ENCODE assay signal across 1 cellular context in genomic region chr3:79006077-79006476, GRCh38.
A peak's percentile ranks its signal among the peaks of the same experiment; 100 is the strongest.
TF ChIP-seq lines count a peak whose summit lies in the region.

No MANE protein-coding gene starts in this region.

TF ChIP-seq in HepG2, 621 proteins besides CTCF, POLR2A, EP300 and RAD21 (continued from another document and continues in another):
- TF ChIP-seq, protein P1, sequence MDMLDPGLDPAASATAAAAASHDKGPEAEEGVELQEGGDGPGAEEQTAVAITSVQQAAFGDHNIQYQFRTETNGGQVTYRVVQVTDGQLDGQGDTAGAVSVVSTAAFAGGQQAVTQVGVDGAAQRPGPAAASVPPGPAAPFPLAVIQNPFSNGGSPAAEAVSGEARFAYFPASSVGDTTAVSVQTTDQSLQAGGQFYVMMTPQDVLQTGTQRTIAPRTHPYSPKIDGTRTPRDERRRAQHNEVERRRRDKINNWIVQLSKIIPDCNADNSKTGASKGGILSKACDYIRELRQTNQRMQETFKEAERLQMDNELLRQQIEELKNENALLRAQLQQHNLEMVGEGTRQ (IDR thresholded peaks at IDR 0.05; ENCODE audit: low read depth, low read length) = no peak
- TF ChIP-seq, protein P1 (CRISPR knock-in tag; IDR thresholded peaks at IDR 0.05; ENCODE audit: borderline replicate concordance) = no peak
- no peak for TF ChIP-seq ASH2L (IDR thresholded peaks at IDR 0.05; ENCODE audit: insufficient read length, low read depth, low read length)
- TF ChIP-seq NFIC (IDR thresholded peaks at IDR 0.05; ENCODE audit: low read length) = peak; percentile 36; the same call in 1 of the 2 replicates
- TF ChIP-seq FOXP1 (IDR thresholded peaks at IDR 0.05) = no peak
- peak; percentile 89 for TF ChIP-seq FOXP1 (CRISPR knock-in tag; IDR thresholded peaks at IDR 0.05)
- TF ChIP-seq ZBTB7B (CRISPR knock-in tag; IDR thresholded peaks at IDR 0.05) = no peak
- no peak for TF ChIP-seq SMARCC2 (IDR thresholded peaks at IDR 0.05)
- TF ChIP-seq SOX13 (IDR thresholded peaks at IDR 0.05) = no peak
- TF ChIP-seq SOX13 (CRISPR knock-in tag; conservative IDR thresholded peaks at IDR 0.05 in 1 of 2, IDR thresholded peaks at IDR 0.05 in 1 of 2) = peak in 1 of 2 experiments; percentile 69; a peak in 2 of 4 replicates
- TF ChIP-seq, protein P2, sequence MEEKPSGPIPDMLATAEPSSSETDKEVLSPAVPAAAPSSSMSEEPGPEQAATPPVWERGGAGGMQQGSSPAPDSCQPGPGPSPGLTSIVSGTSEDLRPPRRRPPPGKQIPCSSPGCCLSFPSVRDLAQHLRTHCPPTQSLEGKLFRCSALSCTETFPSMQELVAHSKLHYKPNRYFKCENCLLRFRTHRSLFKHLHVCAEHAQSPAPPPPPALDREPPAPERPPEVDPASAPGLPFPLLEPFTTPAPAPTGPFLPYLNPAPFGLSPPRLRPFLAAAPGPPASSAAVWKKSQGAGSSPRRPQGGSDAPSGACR (CRISPR knock-in tag; IDR thresholded peaks at IDR 0.05) = no peak
- TF ChIP-seq ARNT (IDR thresholded peaks at IDR 0.05) = no peak
- no peak for TF ChIP-seq ZSCAN25 (CRISPR knock-in tag; IDR thresholded peaks at IDR 0.05)
- 0 out of 2 replicates have a peak, but pooled peaks have one; percentile 31 for TF ChIP-seq GATAD2A (CRISPR knock-in tag; IDR thresholded peaks at IDR 0.05)
- no peak for TF ChIP-seq ZNF354B (CRISPR knock-in tag; IDR thresholded peaks at IDR 0.05)
- TF ChIP-seq, protein P3, sequence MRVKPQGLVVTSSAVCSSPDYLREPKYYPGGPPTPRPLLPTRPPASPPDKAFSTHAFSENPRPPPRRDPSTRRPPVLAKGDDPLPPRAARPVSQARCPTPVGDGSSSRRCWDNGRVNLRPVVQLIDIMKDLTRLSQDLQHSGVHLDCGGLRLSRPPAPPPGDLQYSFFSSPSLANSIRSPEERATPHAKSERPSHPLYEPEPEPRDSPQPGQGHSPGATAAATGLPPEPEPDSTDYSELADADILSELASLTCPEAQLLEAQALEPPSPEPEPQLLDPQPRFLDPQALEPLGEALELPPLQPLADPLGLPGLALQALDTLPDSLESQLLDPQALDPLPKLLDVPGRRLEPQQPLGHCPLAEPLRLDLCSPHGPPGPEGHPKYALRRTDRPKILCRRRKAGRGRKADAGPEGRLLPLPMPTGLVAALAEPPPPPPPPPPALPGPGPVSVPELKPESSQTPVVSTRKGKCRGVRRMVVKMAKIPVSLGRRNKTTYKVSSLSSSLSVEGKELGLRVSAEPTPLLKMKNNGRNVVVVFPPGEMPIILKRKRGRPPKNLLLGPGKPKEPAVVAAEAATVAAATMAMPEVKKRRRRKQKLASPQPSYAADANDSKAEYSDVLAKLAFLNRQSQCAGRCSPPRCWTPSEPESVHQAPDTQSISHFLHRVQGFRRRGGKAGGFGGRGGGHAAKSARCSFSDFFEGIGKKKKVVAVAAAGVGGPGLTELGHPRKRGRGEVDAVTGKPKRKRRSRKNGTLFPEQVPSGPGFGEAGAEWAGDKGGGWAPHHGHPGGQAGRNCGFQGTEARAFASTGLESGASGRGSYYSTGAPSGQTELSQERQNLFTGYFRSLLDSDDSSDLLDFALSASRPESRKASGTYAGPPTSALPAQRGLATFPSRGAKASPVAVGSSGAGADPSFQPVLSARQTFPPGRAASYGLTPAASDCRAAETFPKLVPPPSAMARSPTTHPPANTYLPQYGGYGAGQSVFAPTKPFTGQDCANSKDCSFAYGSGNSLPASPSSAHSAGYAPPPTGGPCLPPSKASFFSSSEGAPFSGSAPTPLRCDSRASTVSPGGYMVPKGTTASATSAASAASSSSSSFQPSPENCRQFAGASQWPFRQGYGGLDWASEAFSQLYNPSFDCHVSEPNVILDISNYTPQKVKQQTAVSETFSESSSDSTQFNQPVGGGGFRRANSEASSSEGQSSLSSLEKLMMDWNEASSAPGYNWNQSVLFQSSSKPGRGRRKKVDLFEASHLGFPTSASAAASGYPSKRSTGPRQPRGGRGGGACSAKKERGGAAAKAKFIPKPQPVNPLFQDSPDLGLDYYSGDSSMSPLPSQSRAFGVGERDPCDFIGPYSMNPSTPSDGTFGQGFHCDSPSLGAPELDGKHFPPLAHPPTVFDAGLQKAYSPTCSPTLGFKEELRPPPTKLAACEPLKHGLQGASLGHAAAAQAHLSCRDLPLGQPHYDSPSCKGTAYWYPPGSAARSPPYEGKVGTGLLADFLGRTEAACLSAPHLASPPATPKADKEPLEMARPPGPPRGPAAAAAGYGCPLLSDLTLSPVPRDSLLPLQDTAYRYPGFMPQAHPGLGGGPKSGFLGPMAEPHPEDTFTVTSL (CRISPR knock-in tag; IDR thresholded peaks at IDR 0.05; ENCODE audit: borderline replicate concordance) = peak; percentile 26; the same call in 1 of the 2 replicates
- peak; percentile 43; the same call in 1 of the 2 replicates for TF ChIP-seq NCOA2 (CRISPR knock-in tag; IDR thresholded peaks at IDR 0.05)
- peak; percentile 45; the same call in 1 of the 2 replicates for TF ChIP-seq ZFP1 (CRISPR knock-in tag; IDR thresholded peaks at IDR 0.05)
- TF ChIP-seq THYN1 (CRISPR knock-in tag; IDR thresholded peaks at IDR 0.05; ENCODE audit: borderline replicate concordance, low read depth) = no peak
- TF ChIP-seq ZNF839 (CRISPR knock-in tag; IDR thresholded peaks at IDR 0.05; ENCODE audit: borderline replicate concordance) = no peak
- no peak for TF ChIP-seq CBX1 (IDR thresholded peaks at IDR 0.05; ENCODE audit: low read depth)
- TF ChIP-seq, protein P4, sequence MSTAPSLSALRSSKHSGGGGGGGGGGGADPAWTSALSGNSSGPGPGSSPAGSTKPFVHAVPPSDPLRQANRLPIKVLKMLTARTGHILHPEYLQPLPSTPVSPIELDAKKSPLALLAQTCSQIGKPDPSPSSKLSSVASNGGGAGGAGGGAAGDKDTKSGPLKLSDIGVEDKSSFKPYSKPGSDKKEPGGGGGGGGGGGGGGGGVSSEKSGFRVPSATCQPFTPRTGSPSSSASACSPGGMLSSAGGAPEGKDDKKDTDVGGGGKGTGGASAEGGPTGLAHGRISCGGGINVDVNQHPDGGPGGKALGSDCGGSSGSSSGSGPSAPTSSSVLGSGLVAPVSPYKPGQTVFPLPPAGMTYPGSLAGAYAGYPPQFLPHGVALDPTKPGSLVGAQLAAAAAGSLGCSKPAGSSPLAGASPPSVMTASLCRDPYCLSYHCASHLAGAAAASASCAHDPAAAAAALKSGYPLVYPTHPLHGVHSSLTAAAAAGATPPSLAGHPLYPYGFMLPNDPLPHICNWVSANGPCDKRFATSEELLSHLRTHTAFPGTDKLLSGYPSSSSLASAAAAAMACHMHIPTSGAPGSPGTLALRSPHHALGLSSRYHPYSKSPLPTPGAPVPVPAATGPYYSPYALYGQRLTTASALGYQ (CRISPR knock-in tag; IDR thresholded peaks at IDR 0.05) = 0 out of 2 replicates have a peak, but pooled peaks have one; percentile 40
- no peak for TF ChIP-seq DR1 (CRISPR knock-in tag; IDR thresholded peaks at IDR 0.05)
- TF ChIP-seq ARID5B (CRISPR knock-in tag; IDR thresholded peaks at IDR 0.05) = peak; percentile 62
- TF ChIP-seq SOX6 (IDR thresholded peaks at IDR 0.05) = no peak
- peak; percentile 72; the same call in 1 of the 2 replicates for TF ChIP-seq SOX6 (CRISPR knock-in tag; IDR thresholded peaks at IDR 0.05)
- TF ChIP-seq, protein P5, sequence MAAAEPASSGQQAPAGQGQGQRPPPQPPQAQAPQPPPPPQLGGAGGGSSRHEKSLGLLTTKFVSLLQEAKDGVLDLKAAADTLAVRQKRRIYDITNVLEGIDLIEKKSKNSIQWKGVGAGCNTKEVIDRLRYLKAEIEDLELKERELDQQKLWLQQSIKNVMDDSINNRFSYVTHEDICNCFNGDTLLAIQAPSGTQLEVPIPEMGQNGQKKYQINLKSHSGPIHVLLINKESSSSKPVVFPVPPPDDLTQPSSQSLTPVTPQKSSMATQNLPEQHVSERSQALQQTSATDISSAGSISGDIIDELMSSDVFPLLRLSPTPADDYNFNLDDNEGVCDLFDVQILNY (CRISPR knock-in tag; conservative IDR thresholded peaks at IDR 0.05) = no peak
- peak; percentile 38; the same call in 1 of the 2 replicates for TF ChIP-seq HDAC1 (CRISPR knock-in tag; IDR thresholded peaks at IDR 0.05)
- peak; percentile 75; the same call in 1 of the 2 replicates for TF ChIP-seq FOXP4 (CRISPR knock-in tag; IDR thresholded peaks at IDR 0.05)
- peak; percentile 46; the same call in 1 of the 2 replicates for TF ChIP-seq TCF7 (IDR thresholded peaks at IDR 0.05; ENCODE audit: low read depth)
- TF ChIP-seq, protein P6, sequence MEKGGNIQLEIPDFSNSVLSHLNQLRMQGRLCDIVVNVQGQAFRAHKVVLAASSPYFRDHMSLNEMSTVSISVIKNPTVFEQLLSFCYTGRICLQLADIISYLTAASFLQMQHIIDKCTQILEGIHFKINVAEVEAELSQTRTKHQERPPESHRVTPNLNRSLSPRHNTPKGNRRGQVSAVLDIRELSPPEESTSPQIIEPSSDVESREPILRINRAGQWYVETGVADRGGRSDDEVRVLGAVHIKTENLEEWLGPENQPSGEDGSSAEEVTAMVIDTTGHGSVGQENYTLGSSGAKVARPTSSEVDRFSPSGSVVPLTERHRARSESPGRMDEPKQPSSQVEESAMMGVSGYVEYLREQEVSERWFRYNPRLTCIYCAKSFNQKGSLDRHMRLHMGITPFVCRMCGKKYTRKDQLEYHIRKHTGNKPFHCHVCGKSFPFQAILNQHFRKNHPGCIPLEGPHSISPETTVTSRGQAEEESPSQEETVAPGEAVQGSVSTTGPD (CRISPR knock-in tag; IDR thresholded peaks at IDR 0.05) = peak; percentile 64; the same call in 1 of the 2 replicates
- TF ChIP-seq KAT7 (CRISPR knock-in tag; IDR thresholded peaks at IDR 0.05; ENCODE audit: borderline replicate concordance) = no peak
- TF ChIP-seq, protein P7, sequence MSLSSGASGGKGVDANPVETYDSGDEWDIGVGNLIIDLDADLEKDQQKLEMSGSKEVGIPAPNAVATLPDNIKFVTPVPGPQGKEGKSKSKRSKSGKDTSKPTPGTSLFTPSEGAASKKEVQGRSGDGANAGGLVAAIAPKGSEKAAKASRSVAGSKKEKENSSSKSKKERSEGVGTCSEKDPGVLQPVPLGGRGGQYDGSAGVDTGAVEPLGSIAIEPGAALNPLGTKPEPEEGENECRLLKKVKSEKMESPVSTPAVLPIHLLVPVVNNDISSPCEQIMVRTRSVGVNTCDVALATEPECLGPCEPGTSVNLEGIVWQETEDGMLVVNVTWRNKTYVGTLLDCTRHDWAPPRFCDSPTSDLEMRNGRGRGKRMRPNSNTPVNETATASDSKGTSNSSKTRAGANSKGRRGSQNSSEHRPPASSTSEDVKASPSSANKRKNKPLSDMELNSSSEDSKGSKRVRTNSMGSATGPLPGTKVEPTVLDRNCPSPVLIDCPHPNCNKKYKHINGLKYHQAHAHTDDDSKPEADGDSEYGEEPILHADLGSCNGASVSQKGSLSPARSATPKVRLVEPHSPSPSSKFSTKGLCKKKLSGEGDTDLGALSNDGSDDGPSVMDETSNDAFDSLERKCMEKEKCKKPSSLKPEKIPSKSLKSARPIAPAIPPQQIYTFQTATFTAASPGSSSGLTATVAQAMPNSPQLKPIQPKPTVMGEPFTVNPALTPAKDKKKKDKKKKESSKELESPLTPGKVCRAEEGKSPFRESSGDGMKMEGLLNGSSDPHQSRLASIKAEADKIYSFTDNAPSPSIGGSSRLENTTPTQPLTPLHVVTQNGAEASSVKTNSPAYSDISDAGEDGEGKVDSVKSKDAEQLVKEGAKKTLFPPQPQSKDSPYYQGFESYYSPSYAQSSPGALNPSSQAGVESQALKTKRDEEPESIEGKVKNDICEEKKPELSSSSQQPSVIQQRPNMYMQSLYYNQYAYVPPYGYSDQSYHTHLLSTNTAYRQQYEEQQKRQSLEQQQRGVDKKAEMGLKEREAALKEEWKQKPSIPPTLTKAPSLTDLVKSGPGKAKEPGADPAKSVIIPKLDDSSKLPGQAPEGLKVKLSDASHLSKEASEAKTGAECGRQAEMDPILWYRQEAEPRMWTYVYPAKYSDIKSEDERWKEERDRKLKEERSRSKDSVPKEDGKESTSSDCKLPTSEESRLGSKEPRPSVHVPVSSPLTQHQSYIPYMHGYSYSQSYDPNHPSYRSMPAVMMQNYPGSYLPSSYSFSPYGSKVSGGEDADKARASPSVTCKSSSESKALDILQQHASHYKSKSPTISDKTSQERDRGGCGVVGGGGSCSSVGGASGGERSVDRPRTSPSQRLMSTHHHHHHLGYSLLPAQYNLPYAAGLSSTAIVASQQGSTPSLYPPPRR (CRISPR knock-in tag; IDR thresholded peaks at IDR 0.05; ENCODE audit: borderline replicate concordance) = peak; percentile 49; the same call in 1 of the 2 replicates
